Comparison of ENCODE assay signal across 19 cellular contexts in the genomic region with DNA sequence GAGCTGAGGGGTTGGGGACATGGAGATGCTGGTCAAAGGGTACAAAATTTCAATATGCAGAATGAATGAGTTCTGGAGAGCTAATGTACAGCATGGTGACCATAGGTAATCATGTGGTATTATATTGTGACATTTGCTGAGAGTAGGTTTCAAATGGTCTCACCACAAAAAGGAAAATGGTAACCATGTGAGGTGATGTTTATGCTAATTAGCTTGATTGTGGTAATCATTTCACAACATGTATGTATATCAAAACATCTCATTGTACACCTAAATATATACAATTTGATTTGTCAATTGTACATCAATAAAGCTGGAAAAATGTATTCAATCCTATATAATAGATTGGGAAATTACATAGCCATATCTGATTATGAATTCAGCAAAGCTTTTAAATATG. TPM values are rescaled to one million over a fixed set of nuclear protein-coding genes. Genes with fewer than 3 reads are reported as not detected.
DNase-seq lines count a peak whose midpoint lies in the region; ATAC-seq and TF ChIP-seq lines count a peak whose summit lies in the region.
"Had no signal": no experiment of that assay in that cellular context is flagged by ENCODE, and none has a peak within 500 bp of the region (broad histone marks: within the 10 kb centered on the region; RNA-seq: fewer than 3 reads in every experiment).

No MANE protein-coding gene starts in this region.

- H3K9me3 ChIP-seq in WERI-Rb-1 (ENCODE audit: severe bottlenecking) (no peaks in the 10 kb centered on the region), smooth muscle cell (replicated peaks; ENCODE audit: low read depth) (no peaks in the 10 kb centered on the region)

- H4K20me1 ChIP-seq in smooth muscle cell (ENCODE audit: low read depth): no peaks in the 10 kb centered on the region

- no peaks in the 10 kb centered on the region for H3K27me3 Mint-ChIP-seq in osteocyte (ENCODE audit: unreplicated experiment)

- no peak overlapping the region for H3K4me3 Mint-ChIP-seq in osteocyte (ENCODE audit: unreplicated experiment)
- H3K4me3 Mint-ChIP-seq: CD4-positive, alpha-beta T cell; GM23338 had no signal

- ATAC-seq in HG03469 (IDR thresholded peaks at IDR 0.05; ENCODE audit: unreplicated experiment): no peak
- ATAC-seq: GM23338, HCT116, Panc1 had no signal

- no peak overlapping the region for H2AFZ ChIP-seq in smooth muscle cell (ENCODE audit: low read depth)

- no peak overlapping the region for H3K9ac ChIP-seq in smooth muscle cell (ENCODE audit: low read depth)

- H3K4me1 ChIP-seq in smooth muscle cell (ENCODE audit: low read depth): peaks cover 20% of the 10 kb centered on the region

- TF ChIP-seq CTCF in WERI-Rb-1 (IDR thresholded peaks at IDR 0.05; ENCODE audit: low read depth, low read length) (no peak), smooth muscle cell (IDR thresholded peaks at IDR 0.05; ENCODE audit: borderline replicate concordance, insufficient read depth, poor library complexity, severe bottlenecking) (no peak), osteocyte (IDR thresholded peaks at IDR 0.05) (no peak)

- H3K9me3 Mint-ChIP-seq in osteocyte (ENCODE audit: unreplicated experiment): no peaks in the 10 kb centered on the region
- H3K9me3 Mint-ChIP-seq: CD4-positive, alpha-beta T cell had no signal

- H3K4me3 ChIP-seq in WERI-Rb-1 (ENCODE audit: low read depth, low read length): no peak overlapping the region
- H3K4me3 ChIP-seq in smooth muscle cell: no peak overlapping the region
- H3K4me3 ChIP-seq: GM23338 had no signal

- H3K27ac ChIP-seq in WERI-Rb-1 (peak overlapping the region; percentile 46), smooth muscle cell (ENCODE audit: low read depth) (no peak overlapping the region)

- no peak overlapping the region for H3K27ac Mint-ChIP-seq in osteocyte (ENCODE audit: unreplicated experiment)
- H3K27ac Mint-ChIP-seq: CD4-positive, alpha-beta T cell; GM23338 had no signal

- no peaks in the 10 kb centered on the region for H3K36me3 Mint-ChIP-seq in osteocyte (ENCODE audit: unreplicated experiment)

- H3K27me3 ChIP-seq in WERI-Rb-1 (ENCODE audit: insufficient read depth, low read depth, severe bottlenecking) (no peaks in the 10 kb centered on the region), smooth muscle cell (ENCODE audit: low read depth) (no peaks in the 10 kb centered on the region)

- H3K4me2 ChIP-seq in smooth muscle cell: peak overlapping the region; percentile 5
- H3K4me2 ChIP-seq: GM23338 had no signal

- no peaks in the 10 kb centered on the region for H3K79me2 ChIP-seq in smooth muscle cell (ENCODE audit: low read depth)

- H3K36me3 ChIP-seq in WERI-Rb-1 (no peaks in the 10 kb centered on the region), smooth muscle cell (ENCODE audit: low read depth) (no peaks in the 10 kb centered on the region)

- peaks cover 5% of the 10 kb centered on the region for H3K4me1 Mint-ChIP-seq in osteocyte (ENCODE audit: unreplicated experiment)
- H3K4me1 Mint-ChIP-seq: GM23338 had no signal

- peak; percentile 47 for DNase-seq in NOMO-1 treated with DMSO at 0.1 percent for 48 hours (lab: John Stamatoyannopoulos, UW; ENCODE audit: unreplicated experiment)
- DNase-seq in NOMO-1 treated with dmso at 0.1 percent for 144 hours (lab: John Stamatoyannopoulos, UW; ENCODE audit: unreplicated experiment): no peak
- peak; percentile 55 to 84 for DNase-seq in NCI-H1930 (lab: John Stamatoyannopoulos, UW)
- DNase-seq in WERI-Rb-1: no peak
- DNase-seq in smooth muscle cell (lab: John Stamatoyannopoulos, UW; ENCODE audit: unreplicated experiment): no peak
- no peak for DNase-seq in osteocyte (ENCODE audit: extremely low spot score, unreplicated experiment)
- no peak for DNase-seq in Kasumi-1 (lab: John Stamatoyannopoulos, UW)
- DNase-seq: 8988T; CD4-positive, alpha-beta T cell; DMS153; NCI-H1105; NCI-H2081 treated with DMSO at 0.1 percent for 48 hours; NCI-H446 treated with DMSO at 0.1 percent for 48 hours; NCI-H774; SW 1271 had no signal

- peaks cover 4% of the 10 kb centered on the region for H3F3A ChIP-seq in smooth muscle cell (ENCODE audit: low read depth)

RNA-seq across cellular contexts. Expression of a gene that starts 29.5 kb away (rescaled TPM):
- total RNA-seq in smooth muscle cell (76.5 and 77.7 TPM in 2 replicates), osteocyte (20.4 and 21.5 TPM in 2 replicates)
- polyA plus RNA-seq in smooth muscle cell: 59.4 and 68.7 TPM in 2 replicates

Comparison
In these comparisons a context has a peak if more than half of its experiments do, and no peak if none do; other contexts are left out.
1. DNase-seq: peak in NOMO-1 treated with DMSO at 0.1 percent for 48 hours (single experiment) and NCI-H1930 (2 of 2); none in NOMO-1 treated with dmso at 0.1 percent for 144 hours (single experiment), WERI-Rb-1 (single experiment), smooth muscle cell (single experiment), osteocyte (single experiment) and Kasumi-1 (0 of 2).